ENCODE assay signal across 1 cellular context in genomic region chr14:58571256-58571655, GRCh38.
TF ChIP-seq lines count a peak whose summit lies in the region.

No MANE protein-coding gene starts in this region.

TF ChIP-seq in IMR-90, 13 proteins besides CTCF, POLR2A, EP300 and RAD21 (continued from another document):
- TF ChIP-seq ELK1 (IDR thresholded peaks at IDR 0.05; ENCODE audit: borderline replicate concordance, low read depth, low read length) (no peak), FOS (IDR thresholded peaks at IDR 0.05; ENCODE audit: low read depth, low read length) (no peak), MAFK (IDR thresholded peaks at IDR 0.05; ENCODE audit: low read depth, low read length) (no peak), SMC3 (IDR thresholded peaks at IDR 0.05; ENCODE audit: low read depth, low read length) (no peak), MXI1 (IDR thresholded peaks at IDR 0.05; ENCODE audit: borderline replicate concordance, low read depth, low read length) (no peak)
TF ChIP-seq in IMR-90: peak in this region for 0.
